In the genomic region with DNA sequence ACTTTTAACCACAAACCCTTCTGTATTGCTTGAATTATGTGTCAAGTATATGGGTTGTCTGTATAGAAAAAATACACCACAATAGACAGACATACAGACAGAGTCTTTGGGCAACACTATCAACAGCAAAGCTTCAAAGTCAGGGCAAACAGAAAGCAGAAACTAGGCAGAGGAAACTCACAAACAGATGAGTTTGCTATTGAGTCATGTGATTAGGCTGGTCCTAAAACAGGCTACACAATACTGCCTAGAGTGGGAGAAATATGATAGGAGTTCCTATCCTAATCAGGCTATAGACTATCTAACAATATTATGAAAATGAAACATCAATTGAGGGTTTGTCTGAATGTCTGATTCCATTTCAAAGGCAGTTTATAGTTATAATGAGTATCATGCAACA, we compare ENCODE assay signal across 1 cellular context.
TF ChIP-seq lines count a peak whose summit lies in the region.

No MANE protein-coding gene starts in this region.

TF ChIP-seq in IMR-90, 13 proteins besides CTCF, POLR2A, EP300 and RAD21 (continued from another document):
- TF ChIP-seq SMC3 (IDR thresholded peaks at IDR 0.05; ENCODE audit: low read depth, low read length) (no peak), MXI1 (IDR thresholded peaks at IDR 0.05; ENCODE audit: borderline replicate concordance, low read depth, low read length) (no peak), CHD1 (IDR thresholded peaks at IDR 0.05; ENCODE audit: low read depth, low read length) (no peak), RCOR1 (IDR thresholded peaks at IDR 0.05; ENCODE audit: insufficient replicate concordance, low read length) (no peak), MAZ (IDR thresholded peaks at IDR 0.05; ENCODE audit: borderline replicate concordance, low read depth, low read length) (no peak), BHLHE40 (IDR thresholded peaks at IDR 0.05; ENCODE audit: low read depth, low read length) (no peak), RFX5 (IDR thresholded peaks at IDR 0.05; ENCODE audit: low read depth, low read length) (no peak), FOS (IDR thresholded peaks at IDR 0.05; ENCODE audit: low read depth, low read length) (no peak), NFE2L2 (IDR thresholded peaks at IDR 0.05; ENCODE audit: low read depth, low read length) (no peak)
- TF ChIP-seq, protein P1, sequence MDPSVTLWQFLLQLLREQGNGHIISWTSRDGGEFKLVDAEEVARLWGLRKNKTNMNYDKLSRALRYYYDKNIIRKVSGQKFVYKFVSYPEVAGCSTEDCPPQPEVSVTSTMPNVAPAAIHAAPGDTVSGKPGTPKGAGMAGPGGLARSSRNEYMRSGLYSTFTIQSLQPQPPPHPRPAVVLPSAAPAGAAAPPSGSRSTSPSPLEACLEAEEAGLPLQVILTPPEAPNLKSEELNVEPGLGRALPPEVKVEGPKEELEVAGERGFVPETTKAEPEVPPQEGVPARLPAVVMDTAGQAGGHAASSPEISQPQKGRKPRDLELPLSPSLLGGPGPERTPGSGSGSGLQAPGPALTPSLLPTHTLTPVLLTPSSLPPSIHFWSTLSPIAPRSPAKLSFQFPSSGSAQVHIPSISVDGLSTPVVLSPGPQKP (IDR thresholded peaks at IDR 0.05; ENCODE audit: borderline replicate concordance, low read depth, low read length): no peak
